ENCODE assay signal across 18 cellular contexts in the genomic region with DNA sequence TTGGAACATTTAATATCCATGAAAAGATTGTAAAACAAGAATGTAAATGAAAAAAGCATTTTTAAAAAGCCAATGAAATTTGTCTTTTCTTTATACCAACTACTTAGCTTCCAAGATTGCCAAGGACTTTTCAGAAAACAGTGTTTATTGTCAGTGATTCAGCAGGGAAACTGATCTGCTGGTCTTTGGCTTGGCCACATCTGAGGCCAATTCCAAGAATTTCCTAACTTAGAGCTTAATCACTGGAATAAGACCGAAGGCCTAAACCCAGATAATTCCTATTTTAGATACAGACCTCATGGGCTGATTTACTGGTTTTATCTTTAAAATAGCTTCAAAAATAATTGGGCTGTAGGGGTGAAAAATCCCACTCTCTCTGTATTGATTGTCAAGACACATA.
A peak's percentile ranks its signal among the peaks of the same experiment; 100 is the strongest.
DNase-seq lines count a peak whose midpoint lies in the region; ATAC-seq and TF ChIP-seq lines count a peak whose summit lies in the region.
"Had no signal": no experiment of that assay in that cellular context is flagged by ENCODE, and none has a peak within 500 bp of the region (broad histone marks: within the 10 kb centered on the region; RNA-seq: fewer than 3 reads in every experiment).

No MANE protein-coding gene starts in this region.

- ATAC-seq in GM21723 (IDR thresholded peaks at IDR 0.05; ENCODE audit: unreplicated experiment) = no peak
- ATAC-seq: GM12878, GM23338, HCT116 had no signal

- H3K79me2 ChIP-seq in smooth muscle cell (ENCODE audit: low read depth) = no peaks in the 10 kb centered on the region

- intact Hi-C loops in vagina (cut with DNase I) = no loop called here

- H3K4me3 ChIP-seq in fibroblast of mammary gland (ENCODE audit: control insufficient read depth, low read depth, low read length) (no peak overlapping the region), smooth muscle cell (no peak overlapping the region), vagina (no peak overlapping the region)
- H3K4me3 ChIP-seq: BLaER1, GM12878, GM23338 had no signal

- DNase-seq in fibroblast of mammary gland (ENCODE audit: low read depth) = peak; percentile 29
- DNase-seq in medulla oblongata (ENCODE audit: extremely low spot score) = peak; percentile 4
- DNase-seq in smooth muscle cell (lab: John Stamatoyannopoulos, UW; ENCODE audit: unreplicated experiment) = no peak
- no peak for DNase-seq in vagina (ENCODE audit: extremely low spot score in 2 of 2)
- no peak for DNase-seq in ACHN
- DNase-seq in C1 segment of cervical spinal cord (lab: John Stamatoyannopoulos, UW) = no peak
- DNase-seq: CD4-positive, alpha-beta T cell; CD8-positive, alpha-beta memory T cell; DMS 273 treated with DMSO at 0.1 percent for 48 hours; DMS79; EL; GDM1; H9 had no signal

- H3K9me3 ChIP-seq in smooth muscle cell (replicated peaks; ENCODE audit: low read depth) (no peaks in the 10 kb centered on the region), vagina (no peaks in the 10 kb centered on the region)
- H3K9me3 ChIP-seq: BLaER1 had no signal

- H3K36me3 ChIP-seq in smooth muscle cell (ENCODE audit: low read depth) (no peaks in the 10 kb centered on the region), vagina (no peaks in the 10 kb centered on the region)
- H3K36me3 ChIP-seq: BLaER1 had no signal

- no peak for TF ChIP-seq CTCF in fibroblast of mammary gland (conservative IDR thresholded peaks at IDR 0.05; ENCODE audit: control insufficient read depth, insufficient read depth, low read depth, low read length)
- no peak for TF ChIP-seq CTCF in smooth muscle cell (IDR thresholded peaks at IDR 0.05; ENCODE audit: borderline replicate concordance, insufficient read depth, poor library complexity, severe bottlenecking)
- no peak for TF ChIP-seq CTCF in vagina (IDR thresholded peaks at IDR 0.05)

- no peak overlapping the region for H3K9ac ChIP-seq in smooth muscle cell (ENCODE audit: low read depth)
- H3K9ac ChIP-seq: BLaER1 had no signal

- no peaks in the 10 kb centered on the region for H4K20me1 ChIP-seq in smooth muscle cell (ENCODE audit: low read depth)
- H4K20me1 ChIP-seq: BLaER1 had no signal

- H2AFZ ChIP-seq in smooth muscle cell (ENCODE audit: low read depth) = no peak overlapping the region

- no peak for TF ChIP-seq POLR2A in vagina (IDR thresholded peaks at IDR 0.05)

- H3K27ac ChIP-seq in smooth muscle cell (ENCODE audit: low read depth) (peak overlapping the region; percentile 17), vagina (peak overlapping the region; percentile 60)
- H3K27ac ChIP-seq: BLaER1 had no signal

- H3K4me2 ChIP-seq in smooth muscle cell = peak overlapping the region; percentile 20
- H3K4me2 ChIP-seq: BLaER1, GM23338 had no signal

- in situ Hi-C loops in ACHN (cut with HindIII; ENCODE audit: low pct_ligation_motif_present, low pct_unique_long_range_greater_than_20kb, low sequenced_read_pairs) = no loop called here

- no peaks in the 10 kb centered on the region for H3K4me1 ChIP-seq in smooth muscle cell (ENCODE audit: low read depth)
- H3K4me1 ChIP-seq in vagina = no peaks in the 10 kb centered on the region

- no peaks in the 10 kb centered on the region for H3F3A ChIP-seq in smooth muscle cell (ENCODE audit: low read depth)

- WGBS in smooth muscle cell (ENCODE audit: low lambda C conversion rate) = 20% methylated on average over 1 of the region's 1 CpG

- H3K27me3 ChIP-seq in smooth muscle cell (ENCODE audit: low read depth) = no peaks in the 10 kb centered on the region
- no peaks in the 10 kb centered on the region for H3K27me3 ChIP-seq in vagina
- H3K27me3 ChIP-seq: BLaER1 had no signal

Comparison
In these comparisons a context has a peak if more than half of its experiments do, and no peak if none do; other contexts are left out.
1. DNase-seq: peak in fibroblast of mammary gland (single experiment) and medulla oblongata (single experiment); none in smooth muscle cell (single experiment), vagina (0 of 2), ACHN (single experiment) and C1 segment of cervical spinal cord (0 of 14).